ENCODE assay signal across 12 cellular contexts in the genomic region with DNA sequence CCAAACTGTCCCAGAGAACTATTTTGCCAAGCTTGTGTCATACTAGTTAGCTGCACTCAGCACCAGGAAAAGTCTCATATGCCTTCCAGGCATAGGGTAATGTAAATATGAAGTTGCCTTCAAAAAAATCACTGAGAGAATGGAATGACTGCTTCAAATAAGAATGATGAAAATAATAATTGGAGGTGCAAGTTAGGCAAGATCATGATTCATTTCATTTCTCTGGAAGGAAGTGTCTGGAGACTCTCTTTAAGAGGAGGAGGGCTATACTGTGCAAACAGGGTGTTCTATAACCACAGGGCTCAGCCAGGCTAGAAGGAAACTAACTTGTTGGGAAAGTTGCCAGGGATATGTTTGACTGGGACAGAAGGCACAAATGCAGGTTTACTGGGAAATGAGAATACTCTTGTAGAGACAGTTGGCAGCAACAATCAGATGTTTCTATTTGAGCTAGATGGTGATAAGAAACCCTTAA. TPM values are rescaled to one million over a fixed set of nuclear protein-coding genes. Genes with fewer than 3 reads are reported as not detected.
A peak's percentile ranks its signal among the peaks of the same experiment; 100 is the strongest.
DNase-seq lines count a peak whose midpoint lies in the region; ATAC-seq and TF ChIP-seq lines count a peak whose summit lies in the region.
"Had no signal": no experiment of that assay in that cellular context is flagged by ENCODE, and none has a peak within 500 bp of the region (broad histone marks: within the 10 kb centered on the region; RNA-seq: fewer than 3 reads in every experiment).

No MANE protein-coding gene starts in this region.

- H3K36me3 Mint-ChIP-seq in CD4-positive, CD25-positive, alpha-beta regulatory T cell = peaks cover 24% of the 10 kb centered on the region

- peaks cover 0 to 2% of the 10 kb centered on the region in 2 experiments for H3K9me3 ChIP-seq in CD4-positive, CD25-positive, alpha-beta regulatory T cell (ENCODE audit: control insufficient read depth in 2 of 2, low read length in 2 of 2)
- H3K9me3 ChIP-seq in adipocyte (ENCODE audit: control insufficient read depth, low read length) = no peaks in the 10 kb centered on the region
- H3K9me3 ChIP-seq in lung (ENCODE audit: control insufficient read depth in 2 of 2, insufficient read depth in 1 of 2, low read length in 1 of 2) = no peaks in the 10 kb centered on the region
- H3K9me3 ChIP-seq: neutrophil, SK-N-SH had no signal

- H3K27me3 ChIP-seq in CD4-positive, CD25-positive, alpha-beta regulatory T cell (ENCODE audit: control insufficient read depth, insufficient read depth, low read length) = no peaks in the 10 kb centered on the region
- H3K27me3 ChIP-seq in adipocyte (replicated peaks; ENCODE audit: control insufficient read depth, insufficient read depth, low read length) = peaks cover 48% of the 10 kb centered on the region
- H3K27me3 ChIP-seq in lung (ENCODE audit: control insufficient read depth, insufficient read depth) = no peaks in the 10 kb centered on the region

- H3K4me1 Mint-ChIP-seq in CD4-positive, CD25-positive, alpha-beta regulatory T cell = peaks cover 34 to 69% (median 61%) of the 10 kb centered on the region in 4 donors

- peaks cover 13% of the 10 kb centered on the region for H3K36me3 ChIP-seq in CD4-positive, CD25-positive, alpha-beta regulatory T cell (ENCODE audit: control insufficient read depth, insufficient read depth, low read length)
- no peaks in the 10 kb centered on the region for H3K36me3 ChIP-seq in adipocyte (ENCODE audit: control insufficient read depth, insufficient read depth, low read length, severe bottlenecking)
- H3K36me3 ChIP-seq in lung (ENCODE audit: control insufficient read depth in 2 of 2, insufficient read depth in 2 of 2, low read length in 2 of 2) = no peaks in the 10 kb centered on the region
- H3K36me3 ChIP-seq: esophagus muscularis mucosa, neutrophil had no signal

- H3K4me3 ChIP-seq in CD4-positive, CD25-positive, alpha-beta regulatory T cell (ENCODE audit: low read depth, low read length) = peak overlapping the region; percentile 54
- no peak overlapping the region for H3K4me3 ChIP-seq in adipocyte (ENCODE audit: low read length)
- no peak overlapping the region for H3K4me3 ChIP-seq in lung
- H3K4me3 ChIP-seq: esophagus muscularis mucosa had no signal

- no peak for DNase-seq in CD4-positive, CD25-positive, alpha-beta regulatory T cell
- DNase-seq in H4 (ENCODE audit: low spot score) (peak; percentile 56), adipocyte (ENCODE audit: low read depth) (peak; percentile 34), lung (ENCODE audit: low spot score) (no peak), NCI-H2107 (lab: John Stamatoyannopoulos, UW) (no peak), NCI-H345 (lab: John Stamatoyannopoulos, UW) (no peak), UCSD-AML1 (lab: John Stamatoyannopoulos, UW; ENCODE audit: unreplicated experiment) (no peak)
- DNase-seq: stimulated activated CD4-positive, alpha-beta T cell treated with anti-CD3 and anti-CD28 coated beads, Interleukin-4, amount 100 ng/mL, for 24 hours had no signal

- no peaks in the 10 kb centered on the region for H3K27me3 Mint-ChIP-seq in CD4-positive, CD25-positive, alpha-beta regulatory T cell

- ATAC-seq in CD4-positive, CD25-positive, alpha-beta regulatory T cell (ENCODE audit: low read depth in 2 of 2) = no peak
- ATAC-seq in lung (ENCODE audit: insufficient read depth, low FRiP score) (peak; percentile 33), HG03565 (IDR thresholded peaks at IDR 0.05; ENCODE audit: unreplicated experiment) (no peak)

- no peak overlapping the region for H3K9ac ChIP-seq in adipocyte (ENCODE audit: low read length)
- H3K9ac ChIP-seq: SK-N-SH had no signal

- no peak for TF ChIP-seq CTCF in lung (IDR thresholded peaks at IDR 0.05; ENCODE audit: control extremely low read depth, extremely low read depth)

- peak overlapping the region; percentile 18 to 89 (median 42) for H3K27ac Mint-ChIP-seq in CD4-positive, CD25-positive, alpha-beta regulatory T cell

- peaks cover 0 to 2% (median 0%) of the 10 kb centered on the region in 7 donors for H3K9me3 Mint-ChIP-seq in CD4-positive, CD25-positive, alpha-beta regulatory T cell

- H3K4me3 Mint-ChIP-seq in CD4-positive, CD25-positive, alpha-beta regulatory T cell = peak overlapping the region; percentile 1 to 82 (median 78)

- H3K27ac ChIP-seq in CD4-positive, CD25-positive, alpha-beta regulatory T cell (ENCODE audit: insufficient read depth, low read length, poor library complexity, severe bottlenecking) = no peak overlapping the region
- H3K27ac ChIP-seq in lung (ENCODE audit: low read depth in 1 of 2, low read length in 1 of 2) = no peak overlapping the region
- H3K27ac ChIP-seq: esophagus muscularis mucosa, neutrophil had no signal

- peaks cover 43% of the 10 kb centered on the region for H3K4me1 ChIP-seq in CD4-positive, CD25-positive, alpha-beta regulatory T cell (ENCODE audit: control insufficient read depth, insufficient read depth, low read length, poor library complexity, severe bottlenecking)
- H3K4me1 ChIP-seq in adipocyte (ENCODE audit: control insufficient read depth, insufficient read depth, low read length) (peaks cover 16% of the 10 kb centered on the region), lung (ENCODE audit: control insufficient read depth in 2 of 2, insufficient read depth in 2 of 2, low read length in 2 of 2) (peaks cover 0 to 3% of the 10 kb centered on the region in 2 donors)

RNA-seq across cellular contexts. Expression of gene SIDT1, which starts 4.3 kb away (rescaled TPM):
- total RNA-seq in CD4-positive, CD25-positive, alpha-beta regulatory T cell = 59.9 TPM
- 10 to 100 TPM; 13.6 to 18.1 (median 17.7) TPM for polyA plus RNA-seq in CD4-positive, CD25-positive, alpha-beta regulatory T cell
- not detected in 2 replicates for total RNA-seq in H4 (2014; rRNA removed; shearing (Covaris generic))
- 10 to 100 TPM in 1 of 2 donors, 1 to 10 TPM in 1; 5.0 to 16.3 TPM for total RNA-seq in lung
- 1 to 10 TPM; 1.0 to 4.1 TPM for polyA plus RNA-seq in lung

RNA-seq across cellular contexts. Expression of gene SPICE1, which starts 21.7 kb away (rescaled TPM):
- total RNA-seq in CD4-positive, CD25-positive, alpha-beta regulatory T cell = 10.5 TPM
- polyA plus RNA-seq in CD4-positive, CD25-positive, alpha-beta regulatory T cell = 1 to 10 TPM; 2.3 to 4.0 (median 2.6) TPM
- total RNA-seq in H4 (2014; rRNA removed; shearing (Covaris generic)) = 9.5 and 18.9 TPM in 2 replicates
- total RNA-seq in lung = 10 to 100 TPM; 10.2 to 48.5 TPM
- 1 to 10 TPM; 2.9 to 4.3 TPM for polyA plus RNA-seq in lung

Comparison
In these comparisons a context has a peak if more than half of its experiments do, and no peak if none do; other contexts are left out.
1. DNase-seq: peak in H4 (single experiment) and adipocyte (single experiment); none in CD4-positive, CD25-positive, alpha-beta regulatory T cell (0 of 3), lung (single experiment), NCI-H2107 (single experiment), NCI-H345 (single experiment) and UCSD-AML1 (single experiment).